Comparison of ENCODE assay signal across 8 cellular contexts in genomic region chr2:207528980-207529329, GRCh38. TPM values are rescaled to one million over a fixed set of nuclear protein-coding genes. Genes with fewer than 3 reads are reported as not detected.
DNase-seq lines count a peak whose midpoint lies in the region; ATAC-seq, FAIRE-seq and TF ChIP-seq lines count a peak whose summit lies in the region.

No MANE protein-coding gene starts in this region.

- H3K9me3 ChIP-seq in SU-DHL-6 (ENCODE audit: insufficient read depth, low read length) (no peaks in the 10 kb centered on the region), K562 (replicated peaks; ENCODE audit: control insufficient read depth, insufficient read depth, low read depth, low read length) (no peaks in the 10 kb centered on the region)

- intact Hi-C loops in K562 (cut with micrococcal nuclease) = loop anchor here (2.0 to 5.0 kb wide), 3 partner anchors 47 to 183 kb away; partner anchors contain the start of genes CCNYL1 and METTL21A
- intact Hi-C loops in posterior vena cava (cut with DNase I) = no loop called here

- H3K4me2 ChIP-seq in SU-DHL-6 (ENCODE audit: low read depth, low read length, poor library complexity, severe bottlenecking) = peak overlapping the region; percentile 66
- peak overlapping the region; percentile 84 for H3K4me2 ChIP-seq in K562 (ENCODE audit: insufficient read depth, low read length)

- TF ChIP-seq EP300 in K562 (IDR thresholded peaks at IDR 0.05; ENCODE audit: low read length) = no peak

- CTCF ChIA-PET in AG04449 (lab: Yijun Ruan, JAX) = no interaction called here
- CTCF ChIA-PET in K562 (lab: Yijun Ruan, JAX; ENCODE audit: low intra/inter-chr PET ratio) = no interaction called here

- H4K20me1 ChIP-seq in SU-DHL-6 (ENCODE audit: low read depth, low read length) (peaks cover 5% of the 10 kb centered on the region), K562 (replicated peaks; ENCODE audit: control insufficient read depth, insufficient read depth, low read length) (no peaks in the 10 kb centered on the region)

- H3K4me1 ChIP-seq in K562 (replicated peaks in 1 of 2; ENCODE audit: control insufficient read depth in 2 of 2, insufficient read depth in 2 of 2, low read length in 2 of 2) = peaks cover 8 to 12% of the 10 kb centered on the region in 2 experiments; a peak in 4 of 5 replicates

- H3K9me2 ChIP-seq in SU-DHL-6 (replicated peaks; ENCODE audit: insufficient read depth, low read length) = no peaks in the 10 kb centered on the region

- H3K9me3 Mint-ChIP-seq in immature natural killer cell = peaks cover 0 to 2% (median 0%) of the 10 kb centered on the region in 6 donors

- peaks cover 7% of the 10 kb centered on the region; the same call in 1 of the 2 replicates for H3F3A ChIP-seq in SU-DHL-6 (ENCODE audit: insufficient read depth)

- H3K79me2 ChIP-seq in SU-DHL-6 (ENCODE audit: insufficient read depth, low read length) (peaks cover 35% of the 10 kb centered on the region), K562 (ENCODE audit: control insufficient read depth, insufficient read depth, low read length) (peaks cover 56% of the 10 kb centered on the region)

- DNase-seq in AG04449 (ENCODE audit: low read depth, low spot score) (no peak), K562 (ENCODE audit: extremely low read depth in 1 of 4, low spot score in 3 of 4) (peak in 3 of 4 experiments; percentile 29 to 41 (median 40)), immature natural killer cell (peak in 2 of 3 donors; percentile 70 to 80), posterior vena cava (ENCODE audit: low spot score) (no peak)
- DNase-seq in stimulated activated CD4-positive, alpha-beta T cell treated with anti-CD3 and anti-CD28 coated beads, Interleukin-2, amount 100 ng/mL, for 24 hours = peak; percentile 56 to 66

- peaks cover 23 to 43% (median 29%) of the 10 kb centered on the region in 3 donors for H3K27me3 Mint-ChIP-seq in immature natural killer cell (ENCODE audit: low read depth in 3 of 3)

- peak overlapping the region; percentile 77 for H3K9ac ChIP-seq in SU-DHL-6 (ENCODE audit: low read length)
- peak overlapping the region; percentile 85 to 96 for H3K9ac ChIP-seq in K562 (ENCODE audit: insufficient read depth in 1 of 2, low read depth in 2 of 2, low read length in 2 of 2)

- TF ChIP-seq RAD21 in K562 (CRISPR knock-in tag; conservative IDR thresholded peaks at IDR 0.05 in 1 of 2, IDR thresholded peaks at IDR 0.05 in 1 of 2) = no peak

- H2AFZ ChIP-seq in SU-DHL-6 (ENCODE audit: low read depth, low read length, severe bottlenecking) = peak overlapping the region; percentile 67
- H2AFZ ChIP-seq in K562 (ENCODE audit: low read depth, low read length) = peak overlapping the region; percentile 81

- FAIRE-seq in K562 (lab: Jason Lieb, UNC) = no peak

- H3K4me1 Mint-ChIP-seq in immature natural killer cell = peaks cover 59 to 61% of the 10 kb centered on the region in 2 donors

- in situ Hi-C loops in K562 (cut with MboI) = no loop called here

- H3K27ac Mint-ChIP-seq in immature natural killer cell = peak overlapping the region; percentile 99 to 100 (median 100)

- H3K27me3 ChIP-seq in SU-DHL-6 (ENCODE audit: low read length) (no peaks in the 10 kb centered on the region), K562 (ENCODE audit: control insufficient read depth in 2 of 2, insufficient read depth in 2 of 2, low read length in 2 of 2) (no peaks in the 10 kb centered on the region)

- TF ChIP-seq CTCF in AG04449 (IDR thresholded peaks at IDR 0.05; ENCODE audit: insufficient read depth, low read length, missing control alignments) (peak; percentile 16), SU-DHL-6 (IDR thresholded peaks at IDR 0.05; ENCODE audit: insufficient read depth, low read length, poor library complexity, severe bottlenecking) (no peak), K562 (IDR thresholded peaks at IDR 0.05 in 2 of 3, conservative IDR thresholded peaks at IDR 0.05 in 1 of 3; ENCODE audit: insufficient read depth in 2 of 3, low read depth in 1 of 3, low read length in 3 of 3) (0 out of 6 replicates have a peak, but pooled peaks of 1 of the 3 experiments have one; percentile 14)

- H3K9me1 ChIP-seq in K562 (ENCODE audit: control insufficient read depth, insufficient read depth, low read length) = no peaks in the 10 kb centered on the region

- WGBS in K562 (ENCODE audit: insufficient coverage, low coverage, missing lambda C conversion rate) = 2% methylated on average over 5 of the region's 17 CpGs

- no peak for TF ChIP-seq POLR2A in K562 (conservative IDR thresholded peaks at IDR 0.05)

- H3K27ac ChIP-seq in SU-DHL-6 (ENCODE audit: low read depth, low read length) (peak overlapping the region; percentile 76), K562 (ENCODE audit: extremely low read depth, low read depth, low read length) (peak overlapping the region; percentile 90)

- peak overlapping the region; percentile 76 for H3K4me3 ChIP-seq in AG04449 (ENCODE audit: low read depth, low read length)
- H3K4me3 ChIP-seq in SU-DHL-6 (ENCODE audit: insufficient read depth, low read length, poor library complexity, severe bottlenecking) = peak overlapping the region; percentile 62
- H3K4me3 ChIP-seq in K562 = peak overlapping the region; percentile 73

- POLR2A ChIA-PET in AG04449 (lab: Yijun Ruan, JAX) = no interaction called here
- POLR2A ChIA-PET in K562 (lab: Yijun Ruan, JAX) = no interaction called here

- ATAC-seq in GM18861 (IDR thresholded peaks at IDR 0.05; ENCODE audit: unreplicated experiment) (peak; percentile 5), HG03095 (IDR thresholded peaks at IDR 0.05; ENCODE audit: unreplicated experiment) (peak; percentile 7), K562 (peak; percentile 22)

- no peaks in the 10 kb centered on the region for H3K36me3 ChIP-seq in SU-DHL-6 (ENCODE audit: low read length)
- H3K36me3 ChIP-seq in K562 (ENCODE audit: control insufficient read depth, insufficient read depth, low read length) = no peaks in the 10 kb centered on the region; the same call in 2 of the 3 replicates

- no TSS peak for BruUV-seq in K562 (replicated peaks; lab: Mats Ljungman, UMichigan)

- H3K4me3 Mint-ChIP-seq in immature natural killer cell = peak overlapping the region; percentile 92 to 98 (median 95)

- peaks cover 0 to 3% (median 0%) of the 10 kb centered on the region in 3 donors for H3K36me3 Mint-ChIP-seq in immature natural killer cell

TF ChIP-seq in K562, 482 proteins besides CTCF, POLR2A, EP300 and RAD21 (continues in another document):
- peak; percentile 84 for TF ChIP-seq FOXP1 (CRISPR knock-in tag; IDR thresholded peaks at IDR 0.05)
- TF ChIP-seq CBX1 (IDR thresholded peaks at IDR 0.05; ENCODE audit: low read depth) = no peak
- no peak for TF ChIP-seq NFE2L1 (tag; IDR thresholded peaks at IDR 0.05; ENCODE audit: borderline replicate concordance, low read depth)
- no peak for TF ChIP-seq PKNOX1 (IDR thresholded peaks at IDR 0.05)
- TF ChIP-seq CBFA2T2 (conservative IDR thresholded peaks at IDR 0.05) = no peak
- peak in 1 of 2 experiments; percentile 34 for TF ChIP-seq E2F6 (IDR thresholded peaks at IDR 0.05; ENCODE audit: borderline replicate concordance in 1 of 2, extremely low read depth in 1 of 2, insufficient read depth in 1 of 2, insufficient read length in 1 of 2, low read depth in 1 of 2, low read length in 1 of 2, poor library complexity in 1 of 2, severe bottlenecking in 1 of 2)

RNA-seq across cellular contexts. Expression of gene CREB1, which starts 0.8 kb away (rescaled TPM):
- total RNA-seq in K562 (2011; cell fraction: chromatin; rRNA removed; ENCODE audit: low replicate concordance) = 48.7 and 75.1 TPM in 2 replicates
- 20.5 and 29.2 TPM in 2 replicates for total RNA-seq in K562 (2011; cell fraction: nucleolus; rRNA removed)
- 33.9 and 56.9 TPM in 2 replicates for total RNA-seq in K562 (2011; cell fraction: nucleoplasm; rRNA removed)
- 10.3 and 17.8 TPM in 2 replicates for total RNA-seq in K562 (2014; rRNA removed)
- total RNA-seq in K562 (2014; rRNA removed; fragmentation: Illumina TruSeq; extraction: Trizol) = 29.4 and 32.3 TPM in 2 replicates
- 19.5 and 20.0 TPM in 2 replicates for total RNA-seq in K562 (2015; rRNA removed; fragmentation: Illumina TruSeq; extraction: Trizol)
- 30.8 and 34.6 TPM in 2 replicates for total RNA-seq in K562 (2021)
- polyA plus RNA-seq in K562 (2011; rRNA removed) = 50.5 and 51.3 TPM in 2 replicates
- polyA plus RNA-seq in K562 (2011; cell fraction: cytosol; rRNA removed) = 31.8 and 35.3 TPM in 2 replicates
- 57.7 and 83.1 TPM in 2 replicates for polyA plus RNA-seq in K562 (2011; cell fraction: nucleus; rRNA removed)
- 20.1 and 25.2 TPM in 2 replicates for polyA plus RNA-seq in K562 (2012)
- polyA plus RNA-seq in K562 (2014; fragmentation: Illumina TruSeq; extraction: Trizol) = 24.7 and 31.8 TPM in 2 replicates
- 10 to 100 TPM in 1 of 2 experiments, 1 to 10 TPM in 1; 8.9 to 14.7 TPM for polyA plus RNA-seq in K562 (2014; fragmentation: Nextera tagmentation; extraction: Ambion mirVana)
- polyA plus RNA-seq in K562 (2014; rRNA removed) = 15.5 and 23.9 TPM in 2 replicates
- 69.4 and 73.2 TPM in 2 replicates for polyA minus RNA-seq in K562 (2011; rRNA and poly(A)+ RNA removed)
- polyA minus RNA-seq in K562 (2011; cell fraction: cytosol; rRNA and poly(A)+ RNA removed) = 17.4 and 30.7 TPM in 2 replicates
- 23.8 and 52.6 TPM in 2 replicates for polyA minus RNA-seq in K562 (2011; cell fraction: nucleus; rRNA and poly(A)+ RNA removed)
- polyA plus RNA-seq in immature natural killer cell = 10 to 100 TPM; 48.7 to 64.8 (median 59.4) TPM
- 10 to 100 TPM; 62.0 to 67.9 TPM for total RNA-seq in posterior vena cava

Comparison
In these comparisons a context has a peak if more than half of its experiments do, and no peak if none do; other contexts are left out.
1. DNase-seq: peak in K562 (3 of 4), immature natural killer cell (2 of 3) and stimulated activated CD4-positive, alpha-beta T cell treated with anti-CD3 and anti-CD28 coated beads, Interleukin-2, amount 100 ng/mL, for 24 hours (2 of 2); none in AG04449 (single experiment) and posterior vena cava (single experiment).
2. Peak in every context shown above with its lines, with median percentiles within 50 percentile points of each other: H3K4me3 ChIP-seq and ATAC-seq.